Comparison of ENCODE assay signal across 8 cellular contexts in genomic region chr14:75661499-75661814, GRCh38. TPM values are rescaled to one million over a fixed set of nuclear protein-coding genes. Genes with fewer than 3 reads are reported as not detected.
DNase-seq lines count a peak whose midpoint lies in the region; ATAC-seq, FAIRE-seq and TF ChIP-seq lines count a peak whose summit lies in the region.

No MANE protein-coding gene starts in this region.

- WGBS in adrenal gland, 4 donors: 0% methylated on average over 3 to 18 of the region's 18 CpGs
- WGBS in HepG2 (ENCODE audit: low lambda C conversion rate): 2% methylated on average over 2 of the region's 18 CpGs
- WGBS in tibial nerve, 2 donors: 0 to 2% methylated on average over 17 of the region's 18 CpGs

- no TSS peak for BruUV-seq in HepG2 (replicated peaks; lab: Mats Ljungman, UMichigan)

- no peaks in the 10 kb centered on the region for H3K9me3 ChIP-seq in adrenal gland (replicated peaks in 1 of 3)
- no peaks in the 10 kb centered on the region for H3K9me3 ChIP-seq in HepG2 (ENCODE audit: low read length)
- no peaks in the 10 kb centered on the region for H3K9me3 ChIP-seq in tibial nerve

- H2AFZ ChIP-seq in HepG2 (ENCODE audit: low read length): no peak overlapping the region

- peak overlapping the region; percentile 76 for H3K4me2 ChIP-seq in HepG2 (ENCODE audit: low read depth, low read length)

- intact Hi-C loops in adrenal gland (cut with DNase I) (no loop called here), HepG2 (cut with micrococcal nuclease; ENCODE audit: unreplicated experiment) (no loop called here)

- H3K4me3 ChIP-seq in adrenal gland: peak overlapping the region; percentile 49 to 89 (median 68)
- peak overlapping the region; percentile 85 to 96 (median 94) for H3K4me3 ChIP-seq in HepG2 (replicated peaks in 1 of 3; ENCODE audit: insufficient read depth in 1 of 3, low read depth in 2 of 3, low read length in 3 of 3)
- peak overlapping the region; percentile 68 to 96 (median 88) for H3K4me3 ChIP-seq in tibial nerve

- H3K4me1 Mint-ChIP-seq in activated CD8-positive, alpha-beta memory T cell treated with anti-CD3 and anti-CD28 coated beads, Interleukin-2, amount 10 ng/mL, durations not matched to agents 7 days and 5 days: peaks cover 42% of the 10 kb centered on the region

- no peak for TF ChIP-seq POLR2A in adrenal gland (IDR thresholded peaks at IDR 0.05)
- no peak for TF ChIP-seq POLR2A in HepG2 (IDR thresholded peaks at IDR 0.05; ENCODE audit: insufficient read depth in 1 of 2, low read depth in 2 of 2, low read length in 2 of 2)
- TF ChIP-seq POLR2A in tibial nerve (IDR thresholded peaks at IDR 0.05): no peak

- peak overlapping the region; percentile 98 for H3K4me3 Mint-ChIP-seq in activated CD8-positive, alpha-beta memory T cell treated with anti-CD3 and anti-CD28 coated beads, Interleukin-2, amount 10 ng/mL, durations not matched to agents 7 days and 5 days

- H3K9ac ChIP-seq in HepG2 (ENCODE audit: insufficient read depth, low read depth, low read length): peak overlapping the region; percentile 89

- peaks cover 18 to 45% of the 10 kb centered on the region in 2 donors for H3K4me1 ChIP-seq in adrenal gland (replicated peaks in 1 of 2)
- peaks cover 30% of the 10 kb centered on the region for H3K4me1 ChIP-seq in HepG2 (ENCODE audit: insufficient read depth, low read length)
- peaks cover 0 to 36% (median 11%) of the 10 kb centered on the region in 4 donors for H3K4me1 ChIP-seq in tibial nerve

- POLR2A ChIA-PET in HepG2 (lab: Yijun Ruan, JAX): interaction anchor here (0.9 to 3.3 kb wide), 12 partner anchors 11 to 535 kb away, joined by 3 to 36 read pairs (median 4); partner anchors contain the start of genes FLVCR2 and NEK9

- H3K27ac Mint-ChIP-seq in activated CD8-positive, alpha-beta memory T cell treated with anti-CD3 and anti-CD28 coated beads, Interleukin-2, amount 10 ng/mL, durations not matched to agents 7 days and 5 days: peak overlapping the region; percentile 94

- H3K27me3 ChIP-seq in adrenal gland: no peaks in the 10 kb centered on the region
- no peaks in the 10 kb centered on the region; a peak in 1 of 5 replicates for H3K27me3 ChIP-seq in HepG2 (ENCODE audit: control insufficient read depth in 1 of 2, insufficient read depth in 2 of 2, low read length in 2 of 2)
- no peaks in the 10 kb centered on the region for H3K27me3 ChIP-seq in tibial nerve

- H4K20me1 ChIP-seq in HepG2 (ENCODE audit: insufficient read depth, low read length): no peaks in the 10 kb centered on the region

- in situ Hi-C loops in HepG2 (cut with HindIII; ENCODE audit: extremely low pct_ligation_motif_present, low pct_unique_long_range_greater_than_20kb): no loop called here

- DNase-seq in activated CD8-positive, alpha-beta memory T cell treated with anti-CD3 and anti-CD28 coated beads, Interleukin-2, amount 10 ng/mL, durations not matched to agents 7 days and 5 days: no peak
- DNase-seq in activated CD8-positive, alpha-beta memory T cell treated with anti-CD3 and anti-CD28 coated beads, Interleukin-2, amount 50 U/mL, for 48 hours: no peak
- DNase-seq in adrenal gland (no peak), HepG2 (ENCODE audit: low spot score) (no peak), tibial nerve (ENCODE audit: low spot score in 2 of 2) (no peak), RKO (ENCODE audit: low spot score) (no peak), GM19240 (ENCODE audit: insufficient read length, low spot score) (no peak)

- peaks cover 43% of the 10 kb centered on the region for H3K79me2 ChIP-seq in HepG2 (ENCODE audit: insufficient read depth, low read length)

- H3K9me3 Mint-ChIP-seq in activated CD8-positive, alpha-beta memory T cell treated with anti-CD3 and anti-CD28 coated beads, Interleukin-2, amount 10 ng/mL, durations not matched to agents 7 days and 5 days (ENCODE audit: low read depth): no peaks in the 10 kb centered on the region

- TF ChIP-seq EP300 in HepG2 (IDR thresholded peaks at IDR 0.05; ENCODE audit: low read depth in 2 of 2, low read length in 2 of 2): no peak
- TF ChIP-seq EP300 in HepG2 (CRISPR knock-in tag; IDR thresholded peaks at IDR 0.05; ENCODE audit: borderline replicate concordance): no peak
- TF ChIP-seq EP300 in tibial nerve (IDR thresholded peaks at IDR 0.05): no peak

- CTCF ChIA-PET in activated CD8-positive, alpha-beta memory T cell treated with anti-CD3 and anti-CD28 coated beads, Interleukin-2, amount 10 ng/mL, durations not matched to agents 7 days and 5 days (lab: Charles Lee): interaction anchor here (0.8 to 3.3 kb wide), 4 partner anchors 23 to 321 kb away, joined by 4 to 23 read pairs (median 8); partner anchors contain the start of gene FLVCR2
- CTCF ChIA-PET in HepG2 (lab: Yijun Ruan, JAX; ENCODE audit: low intra/inter-chr PET ratio, low total read pairs): no interaction called here

- H3K36me3 Mint-ChIP-seq in activated CD8-positive, alpha-beta memory T cell treated with anti-CD3 and anti-CD28 coated beads, Interleukin-2, amount 10 ng/mL, durations not matched to agents 7 days and 5 days: peaks cover 6% of the 10 kb centered on the region

- TF ChIP-seq CTCF in adrenal gland (IDR thresholded peaks at IDR 0.05) (no peak), HepG2 (CRISPR knock-in tag; IDR thresholded peaks at IDR 0.05) (no peak; the same call in 1 of the 2 replicates), tibial nerve (IDR thresholded peaks at IDR 0.05) (no peak)

- no peak for TF ChIP-seq RAD21 in HepG2 (CRISPR knock-in tag; IDR thresholded peaks at IDR 0.05)

- no peak for FAIRE-seq in HepG2 (lab: Jason Lieb, UNC)

- peak overlapping the region; percentile 9 to 87 (median 69) for H3K27ac ChIP-seq in adrenal gland
- H3K27ac ChIP-seq in HepG2 (ENCODE audit: extremely low read length, insufficient read depth, low read length): peak overlapping the region; percentile 89
- H3K27ac ChIP-seq in tibial nerve: peak overlapping the region; percentile 81 to 96 (median 90)

- peaks cover 0 to 3% of the 10 kb centered on the region in 2 donors for H3K36me3 ChIP-seq in adrenal gland (replicated peaks in 1 of 2)
- H3K36me3 ChIP-seq in HepG2 (replicated peaks in 1 of 2; ENCODE audit: control insufficient read depth in 1 of 2, insufficient read depth in 2 of 2, low read length in 2 of 2): peaks cover 3 to 16% of the 10 kb centered on the region in 2 experiments
- peaks cover 0 to 3% (median 0%) of the 10 kb centered on the region in 3 donors for H3K36me3 ChIP-seq in tibial nerve

- no peaks in the 10 kb centered on the region for H3K27me3 Mint-ChIP-seq in activated CD8-positive, alpha-beta memory T cell treated with anti-CD3 and anti-CD28 coated beads, Interleukin-2, amount 10 ng/mL, durations not matched to agents 7 days and 5 days

- no peak for ATAC-seq in activated CD8-positive, alpha-beta memory T cell treated with anti-CD3 and anti-CD28 coated beads, Interleukin-2, amount 10 ng/mL, durations not matched to agents 7 days and 5 days
- peak; percentile 23 for ATAC-seq in HepG2
- ATAC-seq in HG03439 (IDR thresholded peaks at IDR 0.05; ENCODE audit: unreplicated experiment): no peak

RNA-seq across cellular contexts. Expression of gene TTLL5, which starts 0.4 kb away (rescaled TPM):
- total RNA-seq in activated CD8-positive, alpha-beta memory T cell treated with anti-CD3 and anti-CD28 coated beads, Interleukin-2, amount 10 ng/mL, durations not matched to agents 7 days and 5 days: 10 to 100 TPM; 28.9 to 43.4 TPM
- 10 to 100 TPM; 13.5 to 34.0 (median 24.1) TPM for total RNA-seq in adrenal gland
- 10 to 100 TPM; 12.7 to 30.1 (median 18.6) TPM for polyA plus RNA-seq in adrenal gland
- 18.8 and 22.0 TPM in 2 replicates for total RNA-seq in HepG2 (2016; rRNA removed; fragmentation: Illumina TruSeq; extraction: Trizol)
- total RNA-seq in HepG2 (2016; cell fraction: cytosol; rRNA removed; fragmentation: Illumina TruSeq; extraction: Trizol; ENCODE audit: low read depth): 11.0 and 13.0 TPM in 2 replicates
- 18.4 and 19.9 TPM in 2 replicates for total RNA-seq in HepG2 (2016; cell fraction: insoluble cytoplasmic fraction; rRNA removed; fragmentation: Illumina TruSeq; extraction: Trizol)
- 15.7 and 19.1 TPM in 2 replicates for total RNA-seq in HepG2 (2016; cell fraction: membrane; rRNA removed; fragmentation: Illumina TruSeq; extraction: Trizol)
- 48.7 and 50.9 TPM in 2 replicates for total RNA-seq in HepG2 (2016; cell fraction: nucleus; rRNA removed; fragmentation: Illumina TruSeq; extraction: Trizol)
- polyA plus RNA-seq in HepG2 (2011; rRNA removed): 9.5 and 11.8 TPM in 2 replicates
- 7.3 and 8.3 TPM in 2 replicates for polyA plus RNA-seq in HepG2 (2011; cell fraction: cytosol; rRNA removed)
- 11.3 and 11.7 TPM in 2 replicates for polyA plus RNA-seq in HepG2 (2011; cell fraction: nucleus; rRNA removed)
- polyA plus RNA-seq in HepG2 (2012): 10.1 and 11.0 TPM in 2 replicates
- polyA plus RNA-seq in HepG2 (2016; cell fraction: cytosol; fragmentation: Illumina TruSeq; extraction: Trizol; ENCODE audit: low read depth): 5.1 and 5.9 TPM in 2 replicates
- polyA plus RNA-seq in HepG2 (2016; cell fraction: insoluble cytoplasmic fraction; fragmentation: Illumina TruSeq; extraction: Trizol; ENCODE audit: low read depth): 23.6 and 26.9 TPM in 2 replicates
- 15.3 and 15.6 TPM in 2 replicates for polyA plus RNA-seq in HepG2 (2016; cell fraction: membrane; fragmentation: Illumina TruSeq; extraction: Trizol; ENCODE audit: low read depth)
- polyA plus RNA-seq in HepG2 (2016; cell fraction: nucleus; fragmentation: Illumina TruSeq; extraction: Trizol; ENCODE audit: insufficient read depth, low read depth): 18.3 and 22.1 TPM in 2 replicates
- polyA minus RNA-seq in HepG2 (2011; rRNA and poly(A)+ RNA removed; ENCODE audit: low replicate concordance): 29.7 and 74.9 TPM in 2 replicates
- polyA minus RNA-seq in HepG2 (2011; cell fraction: cytosol; rRNA and poly(A)+ RNA removed): 13.5 and 18.4 TPM in 2 replicates
- polyA minus RNA-seq in HepG2 (2011; cell fraction: nucleus; rRNA and poly(A)+ RNA removed): 88.6 and 109 TPM in 2 replicates
- total RNA-seq in tibial nerve: 10 to 100 TPM; 36.3 to 61.8 (median 36.7) TPM

RNA-seq across cellular contexts. Expression of gene ERG28, which starts 0.8 kb away (rescaled TPM):
- total RNA-seq in activated CD8-positive, alpha-beta memory T cell treated with anti-CD3 and anti-CD28 coated beads, Interleukin-2, amount 10 ng/mL, durations not matched to agents 7 days and 5 days: 10 to 100 TPM; 22.9 to 25.1 TPM
- total RNA-seq in adrenal gland (10 to 100 TPM; 12.1 to 49.5 (median 21.6) TPM), HepG2 (2016; rRNA removed; fragmentation: Illumina TruSeq; extraction: Trizol) (21.5 and 27.3 TPM in 2 replicates), tibial nerve (1 to 10 TPM; 4.5 to 7.6 (median 5.1) TPM)
- polyA plus RNA-seq in adrenal gland (100 to 1,000 TPM in 1 of 3 donors, 10 to 100 TPM in 2; 33.9 to 106 (median 46.1) TPM), HepG2 (2011; rRNA removed) (32.3 and 34.7 TPM in 2 replicates)
- 16.0 and 22.3 TPM in 2 replicates for total RNA-seq in HepG2 (2016; cell fraction: cytosol; rRNA removed; fragmentation: Illumina TruSeq; extraction: Trizol; ENCODE audit: low read depth)
- 21.0 and 26.7 TPM in 2 replicates for total RNA-seq in HepG2 (2016; cell fraction: insoluble cytoplasmic fraction; rRNA removed; fragmentation: Illumina TruSeq; extraction: Trizol)
- 22.9 and 30.8 TPM in 2 replicates for total RNA-seq in HepG2 (2016; cell fraction: membrane; rRNA removed; fragmentation: Illumina TruSeq; extraction: Trizol)
- total RNA-seq in HepG2 (2016; cell fraction: nucleus; rRNA removed; fragmentation: Illumina TruSeq; extraction: Trizol): 20.8 and 22.6 TPM in 2 replicates
- polyA plus RNA-seq in HepG2 (2011; cell fraction: cytosol; rRNA removed): 26.1 and 37.7 TPM in 2 replicates
- 5.1 and 9.0 TPM in 2 replicates for polyA plus RNA-seq in HepG2 (2011; cell fraction: nucleus; rRNA removed)
- polyA plus RNA-seq in HepG2 (2012): 25.0 and 31.3 TPM in 2 replicates
- 30.9 and 48.9 TPM in 2 replicates for polyA plus RNA-seq in HepG2 (2016; cell fraction: cytosol; fragmentation: Illumina TruSeq; extraction: Trizol; ENCODE audit: low read depth)
- polyA plus RNA-seq in HepG2 (2016; cell fraction: insoluble cytoplasmic fraction; fragmentation: Illumina TruSeq; extraction: Trizol; ENCODE audit: low read depth): 45.2 and 45.6 TPM in 2 replicates
- 42.1 and 53.5 TPM in 2 replicates for polyA plus RNA-seq in HepG2 (2016; cell fraction: membrane; fragmentation: Illumina TruSeq; extraction: Trizol; ENCODE audit: low read depth)
- 59.5 and 64.5 TPM in 2 replicates for polyA plus RNA-seq in HepG2 (2016; cell fraction: nucleus; fragmentation: Illumina TruSeq; extraction: Trizol; ENCODE audit: insufficient read depth, low read depth)
- polyA minus RNA-seq in HepG2 (2011; rRNA and poly(A)+ RNA removed; ENCODE audit: low replicate concordance): 20.1 and 27.6 TPM in 2 replicates
- 7.5 and 9.6 TPM in 2 replicates for polyA minus RNA-seq in HepG2 (2011; cell fraction: cytosol; rRNA and poly(A)+ RNA removed)
- polyA minus RNA-seq in HepG2 (2011; cell fraction: nucleus; rRNA and poly(A)+ RNA removed): 7.2 and 9.6 TPM in 2 replicates
